ENCODE assay signal across 2 cellular contexts in the genomic region with DNA sequence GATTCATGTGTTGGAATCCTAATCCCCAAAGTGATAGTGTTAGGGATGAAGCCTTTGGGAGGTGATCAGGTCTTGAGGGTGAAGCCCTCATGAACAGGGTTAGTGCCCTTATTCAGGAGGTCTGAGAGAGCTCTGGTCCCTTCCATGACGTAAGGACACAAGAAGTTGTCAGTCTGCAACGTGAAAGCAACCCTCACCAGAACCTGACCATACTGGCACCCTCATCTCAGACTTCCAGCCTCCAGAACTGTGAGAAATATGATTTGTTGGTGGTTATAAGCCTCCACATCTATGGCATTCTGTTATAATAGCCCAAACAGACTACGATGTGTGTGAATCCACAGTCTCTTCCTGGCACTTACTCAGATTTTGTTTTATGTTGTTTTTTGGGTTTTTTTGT.
TF ChIP-seq lines count a peak whose summit lies in the region.

No MANE protein-coding gene starts in this region.

TF ChIP-seq in IMR-90, 13 proteins besides CTCF, POLR2A, EP300 and RAD21:
- no peak for TF ChIP-seq USF2 (IDR thresholded peaks at IDR 0.05; ENCODE audit: low read depth, low read length)
- TF ChIP-seq ELK1 (IDR thresholded peaks at IDR 0.05; ENCODE audit: borderline replicate concordance, low read depth, low read length), result no peak
- TF ChIP-seq MAFK (IDR thresholded peaks at IDR 0.05; ENCODE audit: low read depth, low read length), result no peak
- no peak for TF ChIP-seq CHD1 (IDR thresholded peaks at IDR 0.05; ENCODE audit: low read depth, low read length)
- TF ChIP-seq RCOR1 (IDR thresholded peaks at IDR 0.05; ENCODE audit: insufficient replicate concordance, low read length), result no peak
- no peak for TF ChIP-seq SMC3 (IDR thresholded peaks at IDR 0.05; ENCODE audit: low read depth, low read length)
- no peak for TF ChIP-seq MAZ (IDR thresholded peaks at IDR 0.05; ENCODE audit: borderline replicate concordance, low read depth, low read length)
- no peak for TF ChIP-seq MXI1 (IDR thresholded peaks at IDR 0.05; ENCODE audit: borderline replicate concordance, low read depth, low read length)
- TF ChIP-seq NFE2L2 (IDR thresholded peaks at IDR 0.05; ENCODE audit: low read depth, low read length), result no peak
- TF ChIP-seq CEBPB (IDR thresholded peaks at IDR 0.05; ENCODE audit: low read depth, low read length), result no peak
- TF ChIP-seq FOS (IDR thresholded peaks at IDR 0.05; ENCODE audit: low read depth, low read length), result no peak
- TF ChIP-seq RFX5 (IDR thresholded peaks at IDR 0.05; ENCODE audit: low read depth, low read length), result no peak
- TF ChIP-seq BHLHE40 (IDR thresholded peaks at IDR 0.05; ENCODE audit: low read depth, low read length), result no peak

TF ChIP-seq in GM12878, 131 proteins besides CTCF, POLR2A, EP300 and RAD21:
- no peak for TF ChIP-seq YY1 (IDR thresholded peaks at IDR 0.05; ENCODE audit: low read depth, low read length)
TF ChIP-seq in GM12878: peak in this region for 0.
